ENCODE assay signal across 1 cellular context in the genomic region with DNA sequence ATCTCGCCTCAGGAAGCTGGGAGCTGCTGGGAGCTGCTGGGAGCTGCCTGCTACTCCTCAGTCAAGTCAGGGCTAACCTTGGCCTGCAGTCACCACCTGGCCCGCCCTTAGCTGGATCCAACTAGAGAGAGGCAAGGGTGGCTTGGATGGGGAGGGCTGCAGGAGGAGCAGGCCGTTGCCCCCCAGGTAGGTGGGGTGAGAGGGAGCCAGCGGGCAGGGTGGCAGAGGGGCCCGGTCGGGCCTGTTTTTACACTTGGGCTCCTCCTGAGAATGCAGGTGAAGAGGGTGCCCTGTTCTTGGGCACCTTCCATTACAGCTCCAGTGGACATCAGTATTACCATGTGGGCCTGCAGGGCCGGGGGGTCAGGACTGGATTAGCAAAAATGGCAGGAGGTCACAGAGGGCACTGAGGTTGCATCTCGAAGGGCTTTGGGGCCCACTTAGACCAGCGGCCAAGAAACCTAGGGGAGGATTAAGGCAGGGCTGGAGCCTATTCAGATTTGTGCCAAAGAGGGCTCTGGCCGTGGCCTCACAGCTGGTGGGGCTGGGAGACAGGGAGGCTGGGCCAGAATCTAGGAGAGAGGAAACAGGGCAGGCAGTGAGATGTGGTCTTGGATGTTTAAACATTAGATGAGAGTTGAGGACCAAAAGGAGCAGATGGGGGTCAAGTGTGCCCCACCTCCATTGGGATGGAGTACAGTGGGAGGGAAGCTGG.
TF ChIP-seq lines count a peak whose summit lies in the region.

No MANE protein-coding gene starts in this region.

TF ChIP-seq in H1, 55 proteins besides CTCF, POLR2A, EP300 and RAD21:
- no peak for TF ChIP-seq BRCA1 (IDR thresholded peaks at IDR 0.05; ENCODE audit: low read depth, low read length)
- TF ChIP-seq RNF2 (IDR thresholded peaks at IDR 0.05; ENCODE audit: borderline replicate concordance, low read depth, low read length, missing control alignments, poor library complexity, severe bottlenecking), result no peak
- TF ChIP-seq SIX5 (IDR thresholded peaks at IDR 0.05; ENCODE audit: low read depth, low read length), result no peak
- no peak for TF ChIP-seq EZH2 (IDR thresholded peaks at IDR 0.05; ENCODE audit: low read depth, low read length, severe bottlenecking)
- TF ChIP-seq NANOG (IDR thresholded peaks at IDR 0.05; ENCODE audit: insufficient read depth, low read depth, low read length, poor library complexity, severe bottlenecking), result no peak
- TF ChIP-seq FOSL1 (IDR thresholded peaks at IDR 0.05; ENCODE audit: insufficient read depth, low read depth, low read length), result no peak
